In the genomic region with DNA sequence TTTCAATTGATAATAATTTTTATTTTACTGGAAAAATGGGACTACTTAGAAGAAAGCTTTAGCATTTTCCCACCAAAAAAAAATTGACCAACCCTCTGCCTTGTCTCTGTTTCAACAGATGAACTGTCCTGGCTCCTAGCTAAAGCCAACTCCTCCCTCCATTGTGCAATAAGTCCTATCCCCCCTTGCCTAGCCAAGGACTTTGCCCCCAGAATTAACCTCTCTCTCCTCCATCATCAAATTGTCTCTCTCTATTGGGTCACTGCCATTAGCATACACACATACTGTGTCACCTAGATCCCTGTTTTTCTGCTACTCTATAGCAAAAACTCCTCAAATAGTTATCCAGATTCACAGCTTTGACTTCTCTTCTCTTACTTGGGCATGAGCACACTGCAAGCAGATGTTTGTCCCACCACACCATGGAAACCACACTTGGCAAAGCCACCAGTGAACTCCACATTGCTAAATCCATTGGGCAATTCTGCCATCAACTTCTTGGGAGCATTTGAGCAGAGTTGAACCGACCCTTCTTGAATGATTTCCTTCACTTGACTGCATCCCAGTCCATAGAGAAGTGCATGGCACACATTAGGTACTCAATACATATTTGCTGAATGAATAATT, we compare ENCODE assay signal across 19 cellular contexts.
"Had no signal": no experiment of that assay in that cellular context is flagged by ENCODE, and none has a peak within 500 bp of the region (broad histone marks: within the 10 kb centered on the region; RNA-seq: fewer than 3 reads in every experiment).

No MANE protein-coding gene starts in this region.

- H3K4me3 ChIP-seq: spleen, upper lobe of left lung had no signal

- H3K36me3 ChIP-seq: spleen, upper lobe of left lung, WERI-Rb-1 had no signal

- FAIRE-seq: colon, frontal cortex, islet of Langerhans, TTC549 had no signal

- H3K9me3 ChIP-seq: spleen, upper lobe of left lung had no signal

- DNase-seq: activated CD4-positive, alpha-beta T cell treated with anti-CD3 and anti-CD28 coated beads, Interleukin-2, amount 10 ng/mL, durations not matched to agents 7 days and 5 days; activated CD4-positive, CD25-positive, alpha-beta regulatory T cell treated with anti-CD3 and anti-CD28 coated beads, Interleukin-2, amount 50 U/mL, for 72 hours; activated CD8-positive, alpha-beta T cell treated with anti-CD3 and anti-CD28 coated beads, Interleukin-2, amount 10 ng/mL, durations not matched to agents 7 days and 5 days; activated gamma-delta T cell treated with Interleukin-2 at 50 U/mL for 16 hours; activated T-cell treated with anti-CD3 and anti-CD28 coated beads, Interleukin-2, amount 50 U/mL, for 1 hour; anterior cingulate cortex; central memory CD4-positive, alpha-beta T cell; naive thymus-derived CD4-positive, alpha-beta T cell; occipital lobe; spleen; stimulated activated CD4-positive, alpha-beta T cell treated with anti-CD3 and anti-CD28 coated beads, Interleukin-4, amount 100 ng/mL, for 1 hour; stimulated activated naive CD4-positive, alpha-beta T cell; upper lobe of left lung; WERI-Rb-1 had no signal

- H3K27me3 ChIP-seq: spleen, upper lobe of left lung had no signal

- ATAC-seq: activated CD8-positive, alpha-beta T cell treated with anti-CD3 and anti-CD28 coated beads, Interleukin-2, amount 10 ng/mL, durations not matched to agents 7 days and 5 days; naive thymus-derived CD4-positive, alpha-beta T cell; SK-N-SH treated with all-trans-retinoic acid at 6 μM for 48 hours had no signal

- H3K27ac ChIP-seq: spleen, upper lobe of left lung, WERI-Rb-1 had no signal

- H3K4me1 ChIP-seq: spleen, upper lobe of left lung had no signal
